In the genomic region with DNA sequence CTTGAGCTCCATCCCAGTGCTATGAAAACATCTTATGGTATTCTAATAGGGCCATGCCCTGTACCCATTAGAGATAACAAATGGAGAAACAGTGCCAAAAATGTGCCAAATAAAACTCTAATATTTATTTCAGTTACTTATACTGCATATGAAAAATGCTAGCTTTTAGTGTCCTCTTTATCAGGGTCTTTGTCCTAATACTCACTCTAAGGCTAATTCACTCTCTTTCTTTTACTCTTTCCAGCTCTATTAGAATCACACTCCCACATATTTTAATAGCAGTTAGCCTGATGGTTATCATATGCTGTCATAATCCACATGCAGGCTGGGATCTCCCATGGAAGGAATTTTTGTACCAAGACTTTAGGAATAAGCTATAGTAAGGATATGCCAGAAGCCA, we compare ENCODE assay signal across 8 cellular contexts.
"Had no signal": no experiment of that assay in that cellular context is flagged by ENCODE, and none has a peak within 500 bp of the region (broad histone marks: within the 10 kb centered on the region; RNA-seq: fewer than 3 reads in every experiment).

No MANE protein-coding gene starts in this region.

- H3K27ac ChIP-seq: GM23248, HL-60 had no signal

- ATAC-seq: HCT116, HepG2 had no signal

- H2AFZ ChIP-seq: GM23248 had no signal

- H3K9me3 ChIP-seq: HAP-1 had no signal

- H3K36me3 ChIP-seq: HAP-1 had no signal

- H3K9ac ChIP-seq: GM23248 had no signal

- H3K4me3 ChIP-seq: GM23248, HAP-1 had no signal

- DNase-seq: GM23248, GOT3, H7, HFFc6 had no signal
